Comparison of ENCODE assay signal across 1 cellular context in genomic region chr3:56748663-56749231, GRCh38.
TF ChIP-seq lines count a peak whose summit lies in the region.

No MANE protein-coding gene starts in this region.

TF ChIP-seq in WTC11, 78 proteins besides CTCF, POLR2A, EP300 and RAD21 (continued from another document):
- TF ChIP-seq, protein P1, sequence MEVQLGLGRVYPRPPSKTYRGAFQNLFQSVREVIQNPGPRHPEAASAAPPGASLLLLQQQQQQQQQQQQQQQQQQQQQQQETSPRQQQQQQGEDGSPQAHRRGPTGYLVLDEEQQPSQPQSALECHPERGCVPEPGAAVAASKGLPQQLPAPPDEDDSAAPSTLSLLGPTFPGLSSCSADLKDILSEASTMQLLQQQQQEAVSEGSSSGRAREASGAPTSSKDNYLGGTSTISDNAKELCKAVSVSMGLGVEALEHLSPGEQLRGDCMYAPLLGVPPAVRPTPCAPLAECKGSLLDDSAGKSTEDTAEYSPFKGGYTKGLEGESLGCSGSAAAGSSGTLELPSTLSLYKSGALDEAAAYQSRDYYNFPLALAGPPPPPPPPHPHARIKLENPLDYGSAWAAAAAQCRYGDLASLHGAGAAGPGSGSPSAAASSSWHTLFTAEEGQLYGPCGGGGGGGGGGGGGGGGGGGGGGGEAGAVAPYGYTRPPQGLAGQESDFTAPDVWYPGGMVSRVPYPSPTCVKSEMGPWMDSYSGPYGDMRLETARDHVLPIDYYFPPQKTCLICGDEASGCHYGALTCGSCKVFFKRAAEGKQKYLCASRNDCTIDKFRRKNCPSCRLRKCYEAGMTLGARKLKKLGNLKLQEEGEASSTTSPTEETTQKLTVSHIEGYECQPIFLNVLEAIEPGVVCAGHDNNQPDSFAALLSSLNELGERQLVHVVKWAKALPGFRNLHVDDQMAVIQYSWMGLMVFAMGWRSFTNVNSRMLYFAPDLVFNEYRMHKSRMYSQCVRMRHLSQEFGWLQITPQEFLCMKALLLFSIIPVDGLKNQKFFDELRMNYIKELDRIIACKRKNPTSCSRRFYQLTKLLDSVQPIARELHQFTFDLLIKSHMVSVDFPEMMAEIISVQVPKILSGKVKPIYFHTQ (CRISPR knock-in tag; IDR thresholded peaks at IDR 0.05), result no peak
- TF ChIP-seq SOX15 (CRISPR knock-in tag; IDR thresholded peaks at IDR 0.05) (no peak), TEAD4 (CRISPR knock-in tag; IDR thresholded peaks at IDR 0.05) (no peak), TEAD1 (CRISPR knock-in tag; IDR thresholded peaks at IDR 0.05) (no peak), OVOL2 (CRISPR knock-in tag; IDR thresholded peaks at IDR 0.05; ENCODE audit: borderline replicate concordance) (no peak), ZNF671 (CRISPR knock-in tag; IDR thresholded peaks at IDR 0.05) (no peak), E2F1 (CRISPR knock-in tag; IDR thresholded peaks at IDR 0.05) (no peak), ETV6 (CRISPR knock-in tag; IDR thresholded peaks at IDR 0.05) (no peak)
- TF ChIP-seq, protein P2, sequence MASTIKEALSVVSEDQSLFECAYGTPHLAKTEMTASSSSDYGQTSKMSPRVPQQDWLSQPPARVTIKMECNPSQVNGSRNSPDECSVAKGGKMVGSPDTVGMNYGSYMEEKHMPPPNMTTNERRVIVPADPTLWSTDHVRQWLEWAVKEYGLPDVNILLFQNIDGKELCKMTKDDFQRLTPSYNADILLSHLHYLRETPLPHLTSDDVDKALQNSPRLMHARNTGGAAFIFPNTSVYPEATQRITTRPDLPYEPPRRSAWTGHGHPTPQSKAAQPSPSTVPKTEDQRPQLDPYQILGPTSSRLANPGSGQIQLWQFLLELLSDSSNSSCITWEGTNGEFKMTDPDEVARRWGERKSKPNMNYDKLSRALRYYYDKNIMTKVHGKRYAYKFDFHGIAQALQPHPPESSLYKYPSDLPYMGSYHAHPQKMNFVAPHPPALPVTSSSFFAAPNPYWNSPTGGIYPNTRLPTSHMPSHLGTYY (CRISPR knock-in tag; IDR thresholded peaks at IDR 0.05), result no peak
- TF ChIP-seq, protein P3, sequence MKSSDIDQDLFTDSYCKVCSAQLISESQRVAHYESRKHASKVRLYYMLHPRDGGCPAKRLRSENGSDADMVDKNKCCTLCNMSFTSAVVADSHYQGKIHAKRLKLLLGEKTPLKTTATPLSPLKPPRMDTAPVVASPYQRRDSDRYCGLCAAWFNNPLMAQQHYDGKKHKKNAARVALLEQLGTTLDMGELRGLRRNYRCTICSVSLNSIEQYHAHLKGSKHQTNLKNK (CRISPR knock-in tag; IDR thresholded peaks at IDR 0.05), result no peak
